Comparison of ENCODE assay signal across 14 cellular contexts in genomic region chr9:127583605-127584053, GRCh38. TPM values are rescaled to one million over a fixed set of nuclear protein-coding genes. Genes with fewer than 3 reads are reported as not detected.
DNase-seq lines count a peak whose midpoint lies in the region; ATAC-seq, FAIRE-seq and TF ChIP-seq lines count a peak whose summit lies in the region.
"Had no signal": no experiment of that assay in that cellular context is flagged by ENCODE, and none has a peak within 500 bp of the region (broad histone marks: within the 10 kb centered on the region; RNA-seq: fewer than 3 reads in every experiment).

No MANE protein-coding gene starts in this region.

- ATAC-seq in upper lobe of right lung = no peak
- no peak for ATAC-seq in GM19035 (IDR thresholded peaks at IDR 0.05; ENCODE audit: unreplicated experiment)
- ATAC-seq in GM21528 (IDR thresholded peaks at IDR 0.05; ENCODE audit: low FRiP score, unreplicated experiment) = no peak
- ATAC-seq: stimulated activated naive B cell treated with anti-CD40 and anti-IgM and Interleukin-4, amounts not matched to agents 10 μg/mL and 1 μg/mL and 100 μg/mL, for 72 hours had no signal

- in situ Hi-C loops in brain microvascular endothelial cell (cut with HindIII; ENCODE audit: low pct_ligation_motif_present, low sequenced_read_pairs) = no loop called here

- H3K27ac ChIP-seq in brain microvascular endothelial cell = peak overlapping the region; percentile 62
- H3K27ac ChIP-seq in keratinocyte (ENCODE audit: control insufficient read depth, insufficient read depth, low read length) = peak overlapping the region; percentile 60
- H3K27ac ChIP-seq in upper lobe of right lung = peak overlapping the region; percentile 34
- H3K27ac ChIP-seq: ovary had no signal

- H3K4me1 Mint-ChIP-seq in activated CD4-positive, alpha-beta memory T cell treated with anti-CD3 and anti-CD28 coated beads for 36 hours (ENCODE audit: low read depth) = peaks cover 19% of the 10 kb centered on the region
- peaks cover 52% of the 10 kb centered on the region for H3K4me1 Mint-ChIP-seq in activated CD4-positive, alpha-beta memory T cell treated with anti-CD3 and anti-CD28 coated beads, Interleukin-2, amount 10 ng/mL, durations not matched to agents 7 days and 5 days

- H3K36me3 ChIP-seq in brain microvascular endothelial cell (replicated peaks) (no peaks in the 10 kb centered on the region), keratinocyte (ENCODE audit: control insufficient read depth in 2 of 2, extremely low read depth in 1 of 2, insufficient read depth in 2 of 2, low read length in 2 of 2) (no peaks in the 10 kb centered on the region), upper lobe of right lung (no peaks in the 10 kb centered on the region)
- H3K36me3 ChIP-seq: ovary had no signal

- peak overlapping the region; percentile 38 for H3K27ac Mint-ChIP-seq in activated CD4-positive, alpha-beta memory T cell treated with anti-CD3 and anti-CD28 coated beads for 36 hours
- no peak overlapping the region for H3K27ac Mint-ChIP-seq in activated CD4-positive, alpha-beta memory T cell treated with anti-CD3 and anti-CD28 coated beads, Interleukin-2, amount 10 ng/mL, durations not matched to agents 7 days and 5 days
- H3K27ac Mint-ChIP-seq: stimulated activated naive B cell treated with anti-CD40 and anti-IgM and Interleukin-4, amounts not matched to agents 10 μg/mL and 1 μg/mL and 100 μg/mL, for 72 hours had no signal

- H3K27me3 ChIP-seq in brain microvascular endothelial cell (replicated peaks) (no peaks in the 10 kb centered on the region), keratinocyte (ENCODE audit: control insufficient read depth, extremely low read depth, insufficient read depth, low read length) (no peaks in the 10 kb centered on the region), upper lobe of right lung (no peaks in the 10 kb centered on the region)
- H3K27me3 ChIP-seq: ovary had no signal

- intact Hi-C loops in activated CD4-positive, alpha-beta memory T cell treated with anti-CD3 and anti-CD28 coated beads for 36 hours (cut with micrococcal nuclease) = no loop called here
- intact Hi-C loops in upper lobe of right lung (cut with DNase I) = no loop called here

- peaks cover 2% of the 10 kb centered on the region for H3K27me3 Mint-ChIP-seq in activated CD4-positive, alpha-beta memory T cell treated with anti-CD3 and anti-CD28 coated beads for 36 hours
- peaks cover 7% of the 10 kb centered on the region for H3K27me3 Mint-ChIP-seq in activated CD4-positive, alpha-beta memory T cell treated with anti-CD3 and anti-CD28 coated beads, Interleukin-2, amount 10 ng/mL, durations not matched to agents 7 days and 5 days

- dilution Hi-C loops in keratinocyte (cut with MboI; ENCODE audit: extremely low pct_ligation_motif_present, low sequenced_read_pairs) = no loop called here

- CTCF ChIA-PET in activated CD4-positive, alpha-beta memory T cell treated with anti-CD3 and anti-CD28 coated beads for 36 hours (lab: Charles Lee) = interaction anchor here (1.2 to 6.9 kb wide), 4 partner anchors 57 to 271 kb away, joined by 3 to 86 read pairs (median 24); partner anchors contain the start of genes ENG and TOR2A
- CTCF ChIA-PET in activated CD4-positive, alpha-beta memory T cell treated with anti-CD3 and anti-CD28 coated beads, Interleukin-2, amount 10 ng/mL, durations not matched to agents 7 days and 5 days (lab: Charles Lee) = interaction anchor here (0.8 to 2.7 kb wide), 7 partner anchors 14 to 151 kb away, joined by 3 to 12 read pairs (median 7); partner anchors contain the start of gene TOR2A

- H3K4me3 Mint-ChIP-seq in activated CD4-positive, alpha-beta memory T cell treated with anti-CD3 and anti-CD28 coated beads for 36 hours = no peak overlapping the region
- H3K4me3 Mint-ChIP-seq in activated CD4-positive, alpha-beta memory T cell treated with anti-CD3 and anti-CD28 coated beads, Interleukin-2, amount 10 ng/mL, durations not matched to agents 7 days and 5 days = no peak overlapping the region
- H3K4me3 Mint-ChIP-seq: stimulated activated naive B cell treated with anti-CD40 and anti-IgM and Interleukin-4, amounts not matched to agents 10 μg/mL and 1 μg/mL and 100 μg/mL, for 72 hours had no signal

- no peak for FAIRE-seq in keratinocyte (lab: Jason Lieb, UNC)

- no peak for DNase-seq in activated CD4-positive, alpha-beta memory T cell treated with anti-CD3 and anti-CD28 coated beads for 36 hours
- DNase-seq in activated CD4-positive, alpha-beta memory T cell treated with anti-CD3 and anti-CD28 coated beads, Interleukin-2, amount 10 ng/mL, durations not matched to agents 7 days and 5 days = no peak
- DNase-seq in brain microvascular endothelial cell (peak; percentile 45), keratinocyte (ENCODE audit: low read depth, low spot score) (peak; percentile 81), upper lobe of right lung (no peak), T-helper 1 cell (no peak)
- DNase-seq: activated CD4-positive, CD25-positive, alpha-beta regulatory T cell; cerebellar nuclear complex; glutamatergic neuron; NCI-H526; ovary; stimulated activated naive B cell treated with anti-CD40 and anti-IgM and Interleukin-4, amounts not matched to agents 10 μg/mL and 1 μg/mL and 100 μg/mL, for 72 hours had no signal

- H3K4me3 ChIP-seq in brain microvascular endothelial cell (ENCODE audit: low read depth, low read length) (no peak overlapping the region), keratinocyte (ENCODE audit: control insufficient read depth in 2 of 3, extremely low read depth in 1 of 3, insufficient read depth in 2 of 3, low read depth in 1 of 3, low read length in 3 of 3) (no peak overlapping the region), upper lobe of right lung (no peak overlapping the region)
- H3K4me3 ChIP-seq: ovary had no signal

- peak overlapping the region; percentile 22 for H3K9ac ChIP-seq in keratinocyte (ENCODE audit: control insufficient read depth, extremely low read depth, insufficient read depth, low read length)

- peaks cover 3% of the 10 kb centered on the region for H4K20me1 ChIP-seq in keratinocyte (ENCODE audit: control insufficient read depth, extremely low read depth, insufficient read depth, low read length)

- H3K9me3 Mint-ChIP-seq in activated CD4-positive, alpha-beta memory T cell treated with anti-CD3 and anti-CD28 coated beads for 36 hours = no peaks in the 10 kb centered on the region
- no peaks in the 10 kb centered on the region for H3K9me3 Mint-ChIP-seq in activated CD4-positive, alpha-beta memory T cell treated with anti-CD3 and anti-CD28 coated beads, Interleukin-2, amount 10 ng/mL, durations not matched to agents 7 days and 5 days
- H3K9me3 Mint-ChIP-seq: stimulated activated naive B cell treated with anti-CD40 and anti-IgM and Interleukin-4, amounts not matched to agents 10 μg/mL and 1 μg/mL and 100 μg/mL, for 72 hours had no signal

- POLR2A ChIA-PET in activated CD4-positive, alpha-beta memory T cell treated with anti-CD3 and anti-CD28 coated beads for 36 hours (lab: Charles Lee) = interaction anchor here (0.8 kb wide), 1 partner anchor 9 kb away, joined by 3 read pairs; no protein-coding TSS in a partner anchor
- POLR2A ChIA-PET in activated CD4-positive, alpha-beta memory T cell treated with anti-CD3 and anti-CD28 coated beads, Interleukin-2, amount 10 ng/mL, durations not matched to agents 7 days and 5 days (lab: Charles Lee) = interaction anchor here (0.8 to 2.2 kb wide), 5 partner anchors 14 to 58 kb away, joined by 3 to 10 read pairs (median 3); no protein-coding TSS in a partner anchor

- TF ChIP-seq CTCF in brain microvascular endothelial cell (IDR thresholded peaks at IDR 0.05; ENCODE audit: low read depth, low read length, missing control alignments) (no peak), keratinocyte (optimal IDR thresholded peaks at IDR 0.05 in 1 of 3, IDR thresholded peaks at IDR 0.05 in 1 of 3, conservative IDR thresholded peaks at IDR 0.05 in 1 of 3; ENCODE audit: extremely low read depth in 1 of 3, insufficient read depth in 2 of 3, low read length in 3 of 3) (no peak), upper lobe of right lung (IDR thresholded peaks at IDR 0.05) (no peak)

- peaks cover 8% of the 10 kb centered on the region for H3K79me2 ChIP-seq in keratinocyte (ENCODE audit: control insufficient read depth, insufficient read depth, low read length)

- H3K36me3 Mint-ChIP-seq in activated CD4-positive, alpha-beta memory T cell treated with anti-CD3 and anti-CD28 coated beads for 36 hours = no peaks in the 10 kb centered on the region
- peaks cover 30% of the 10 kb centered on the region for H3K36me3 Mint-ChIP-seq in activated CD4-positive, alpha-beta memory T cell treated with anti-CD3 and anti-CD28 coated beads, Interleukin-2, amount 10 ng/mL, durations not matched to agents 7 days and 5 days (ENCODE audit: low read depth)
- H3K36me3 Mint-ChIP-seq: stimulated activated naive B cell treated with anti-CD40 and anti-IgM and Interleukin-4, amounts not matched to agents 10 μg/mL and 1 μg/mL and 100 μg/mL, for 72 hours had no signal

- H3K9me1 ChIP-seq in keratinocyte (ENCODE audit: control insufficient read depth, extremely low read depth, insufficient read depth, low read length) = no peaks in the 10 kb centered on the region

- peak overlapping the region; percentile 2 for H3K4me2 ChIP-seq in keratinocyte (ENCODE audit: control insufficient read depth, extremely low read depth, insufficient read depth, low read depth, low read length)

- H2AFZ ChIP-seq in keratinocyte (ENCODE audit: control insufficient read depth, low read length) = no peak overlapping the region

- peaks cover 9% of the 10 kb centered on the region for H3K9me3 ChIP-seq in keratinocyte (ENCODE audit: control insufficient read depth, low read depth, low read length)
- H3K9me3 ChIP-seq in upper lobe of right lung = no peaks in the 10 kb centered on the region
- H3K9me3 ChIP-seq: ovary had no signal

- H3K4me1 ChIP-seq in keratinocyte (ENCODE audit: control insufficient read depth, extremely low read depth, insufficient read depth, low read length) (peaks cover 24% of the 10 kb centered on the region), upper lobe of right lung (peaks cover 26% of the 10 kb centered on the region)

RNA-seq across cellular contexts. Expression of gene STXBP1, which starts 28.4 kb away (rescaled TPM):
- 10 to 100 TPM; 27.3 to 27.8 TPM for total RNA-seq in activated CD4-positive, alpha-beta memory T cell treated with anti-CD3 and anti-CD28 coated beads for 36 hours
- total RNA-seq in activated CD4-positive, alpha-beta memory T cell treated with anti-CD3 and anti-CD28 coated beads, Interleukin-2, amount 10 ng/mL, durations not matched to agents 7 days and 5 days = 10 to 100 TPM; 23.2 to 23.4 TPM
- 7.8 to 22.2 TPM (median 17.1 TPM) in 3 replicates for polyA plus RNA-seq in keratinocyte
- polyA plus RNA-seq in keratinocyte (2011; ENCODE audit: low read depth) = 19.1 TPM
- 26.8 and 30.2 TPM in 2 replicates for polyA plus RNA-seq in keratinocyte (2011; cell fraction: cytosol; rRNA removed)
- polyA plus RNA-seq in keratinocyte (2011; cell fraction: nucleus; rRNA removed) = 37.0 and 43.4 TPM in 2 replicates
- polyA plus RNA-seq in keratinocyte (2012; ENCODE audit: low replicate concordance) = 22.7 and 30.0 TPM in 2 replicates
- 18.2 to 43.8 TPM (median 24.5 TPM) in 3 replicates for polyA minus RNA-seq in keratinocyte
- 21.1 TPM for polyA minus RNA-seq in keratinocyte (2011; cell fraction: cytosol; rRNA and poly(A)+ RNA removed)
- 16.2 and 26.9 TPM in 2 replicates for polyA minus RNA-seq in keratinocyte (2011; cell fraction: nucleus; rRNA and poly(A)+ RNA removed)
- total RNA-seq in upper lobe of right lung = 92.1 TPM

Comparison
In these comparisons a context has a peak if more than half of its experiments do, and no peak if none do; other contexts are left out.
1. DNase-seq: peak in brain microvascular endothelial cell (single experiment) and keratinocyte (single experiment); none in activated CD4-positive, alpha-beta memory T cell treated with anti-CD3 and anti-CD28 coated beads for 36 hours (single experiment), activated CD4-positive, alpha-beta memory T cell treated with anti-CD3 and anti-CD28 coated beads, Interleukin-2, amount 10 ng/mL, durations not matched to agents 7 days and 5 days (single experiment), upper lobe of right lung (single experiment) and T-helper 1 cell (0 of 5).
2. Peak in every context shown above with its lines, with median percentiles within 50 percentile points of each other: H3K27ac ChIP-seq.